Comparison of ENCODE assay signal across 28 cellular contexts in the genomic region with DNA sequence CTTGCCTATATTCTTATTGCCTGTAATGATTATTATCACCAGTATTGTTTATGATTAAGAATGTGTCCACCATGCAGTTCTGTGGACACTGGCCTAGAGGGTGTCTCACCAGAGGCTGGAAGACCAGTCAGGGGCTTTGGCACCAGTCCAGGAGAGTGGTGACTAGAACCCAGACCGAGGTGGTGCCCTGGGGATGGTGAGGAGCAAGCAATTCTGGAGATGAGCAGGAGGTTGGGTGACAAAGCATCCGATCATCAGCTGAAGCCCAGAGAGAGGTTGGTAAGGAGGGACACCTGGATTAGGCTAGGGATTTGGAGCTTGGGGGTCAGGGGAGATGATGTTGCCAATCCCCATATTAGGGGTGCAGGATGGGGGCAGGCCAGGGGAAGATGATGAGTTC.
"Had no signal": no experiment of that assay in that cellular context is flagged by ENCODE, and none has a peak within 500 bp of the region (broad histone marks: within the 10 kb centered on the region; RNA-seq: fewer than 3 reads in every experiment).

No MANE protein-coding gene starts in this region.

- H3K4me1 Mint-ChIP-seq: immature natural killer cell; naive thymus-derived CD8-positive, alpha-beta T cell; stimulated activated naive B cell treated with anti-CD40 and anti-IgM and Interleukin-4, amounts not matched to agents 10 μg/mL and 1 μg/mL and 100 μg/mL, for 72 hours had no signal

- H3K9me3 Mint-ChIP-seq: immature natural killer cell; naive thymus-derived CD8-positive, alpha-beta T cell; nephron; neural crest cell; stimulated activated naive CD8-positive, alpha-beta T cell treated with anti-CD3 and anti-CD28 coated beads, Interleukin-15, Interleukin-2, amounts not matched to agents 100 ng/mL and 50 ng/mL, for 24 hours had no signal

- DNase-seq: hypothalamus; immature natural killer cell; kidney; left colon; left lung; lower lobe of right lung; mammary epithelial cell; mesenchymal stem cell; naive thymus-derived CD8-positive, alpha-beta T cell; pancreas; posterior cingulate gyrus; retina; right cardiac atrium; stimulated activated CD4-positive, alpha-beta T cell treated with anti-CD3 and anti-CD28 coated beads, Interleukin-12 subunit alpha, Interleukin-12 subunit beta, amount 100 ng/mL, for 4 hours; stimulated activated CD4-positive, alpha-beta T cell treated with anti-CD3 and anti-CD28 coated beads, Interleukin-15, amount 100 ng/mL, for 24 hours; stimulated activated CD4-positive, alpha-beta T cell treated with anti-CD3 and anti-CD28 coated beads, Interleukin-2, amount 100 ng/mL, for 24 hours; stimulated activated CD4-positive, alpha-beta T cell treated with anti-CD3 and anti-CD28 coated beads, Interleukin-4, amount 100 ng/mL, for 1 hour; stimulated activated naive B cell treated with anti-CD40 and anti-IgM and Interleukin-4, amounts not matched to agents 10 μg/mL and 1 μg/mL and 100 μg/mL, for 72 hours; substantia nigra; upper lobe of left lung had no signal

- H3K4me3 Mint-ChIP-seq: immature natural killer cell; naive thymus-derived CD8-positive, alpha-beta T cell; nephron; neural crest cell; stimulated activated naive B cell treated with anti-CD40 and anti-IgM and Interleukin-4, amounts not matched to agents 10 μg/mL and 1 μg/mL and 100 μg/mL, for 72 hours; stimulated activated naive CD8-positive, alpha-beta T cell treated with anti-CD3 and anti-CD28 coated beads, Interleukin-15, Interleukin-2, amounts not matched to agents 100 ng/mL and 50 ng/mL, for 24 hours had no signal

- H3K4me3 ChIP-seq: left lung, lower lobe of right lung, pancreas, prostate gland, skin epidermis, tibial nerve, upper lobe of left lung, vagina had no signal

- H3K27ac Mint-ChIP-seq: immature natural killer cell; naive thymus-derived CD8-positive, alpha-beta T cell; stimulated activated naive B cell treated with anti-CD40 and anti-IgM and Interleukin-4, amounts not matched to agents 10 μg/mL and 1 μg/mL and 100 μg/mL, for 72 hours; stimulated activated naive CD8-positive, alpha-beta T cell treated with anti-CD3 and anti-CD28 coated beads, Interleukin-15, Interleukin-2, amounts not matched to agents 100 ng/mL and 50 ng/mL, for 24 hours had no signal

- H3K36me3 Mint-ChIP-seq: immature natural killer cell; naive thymus-derived CD8-positive, alpha-beta T cell; stimulated activated naive B cell treated with anti-CD40 and anti-IgM and Interleukin-4, amounts not matched to agents 10 μg/mL and 1 μg/mL and 100 μg/mL, for 72 hours had no signal

- H3K27ac ChIP-seq: left lung, lower lobe of right lung, pancreas, prostate gland, skin epidermis, tibial nerve, upper lobe of left lung, vagina had no signal

- ATAC-seq: left colon; left lung; lower lobe of right lung; naive thymus-derived CD8-positive, alpha-beta T cell; pancreas; right cardiac atrium; sciatic nerve; stimulated activated naive B cell treated with anti-CD40 and anti-IgM and Interleukin-4, amounts not matched to agents 10 μg/mL and 1 μg/mL and 100 μg/mL, for 72 hours had no signal
